Comparison of ENCODE assay signal across 2 cellular contexts in the genomic region with DNA sequence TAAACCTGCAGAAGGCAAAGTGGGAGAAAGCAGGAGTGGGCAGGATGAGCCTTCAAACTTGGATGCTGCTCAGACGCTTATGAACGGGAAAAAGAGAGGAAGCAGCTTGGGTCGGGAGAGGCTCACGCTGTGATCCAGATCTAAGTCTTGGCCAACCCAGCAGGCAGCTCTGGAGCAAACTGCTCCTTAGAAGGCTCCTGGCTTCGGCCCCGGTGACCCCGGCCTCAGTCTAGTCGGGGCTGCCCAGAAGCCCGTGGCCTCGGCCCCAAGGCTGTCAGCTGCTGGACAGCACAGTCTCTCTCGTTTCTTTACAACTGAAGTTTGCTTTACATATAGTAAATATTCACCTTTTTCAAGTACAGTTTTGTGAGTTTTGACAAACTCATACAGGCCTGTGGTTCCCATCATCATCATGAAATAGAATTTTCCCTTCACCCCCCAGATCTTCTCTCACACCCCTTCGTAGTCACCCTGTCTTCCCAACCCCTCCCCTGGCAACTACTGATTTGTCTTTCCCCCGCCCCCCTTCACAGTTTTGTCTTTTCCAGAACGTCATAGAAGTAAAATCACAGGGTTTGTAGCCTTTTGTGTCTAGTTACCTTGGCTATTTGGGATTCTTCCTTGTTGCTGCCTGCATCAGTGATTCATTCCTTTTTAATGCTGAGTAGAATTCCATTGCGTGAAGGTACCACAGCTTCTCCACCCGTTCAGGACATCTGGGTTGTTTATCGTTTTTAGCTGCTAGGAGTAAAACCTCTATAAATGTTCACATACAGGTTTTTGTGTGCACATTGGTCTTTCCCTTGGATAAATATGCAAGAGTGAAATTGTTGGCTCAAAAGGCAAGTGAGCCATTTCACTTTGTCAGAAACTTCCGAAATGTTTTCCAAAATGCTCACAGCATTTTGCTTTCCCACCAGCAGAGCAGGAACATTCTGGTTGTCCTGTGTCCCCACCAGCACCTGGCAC.
A peak's percentile ranks its signal among the peaks of the same experiment; 100 is the strongest.
TF ChIP-seq lines count a peak whose summit lies in the region.

No MANE protein-coding gene starts in this region.

TF ChIP-seq in liver, 16 proteins besides CTCF, POLR2A, EP300 and RAD21:
- TF ChIP-seq, protein P1, sequence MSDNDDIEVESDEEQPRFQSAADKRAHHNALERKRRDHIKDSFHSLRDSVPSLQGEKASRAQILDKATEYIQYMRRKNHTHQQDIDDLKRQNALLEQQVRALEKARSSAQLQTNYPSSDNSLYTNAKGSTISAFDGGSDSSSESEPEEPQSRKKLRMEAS (IDR thresholded peaks at IDR 0.05), result no peak
- TF ChIP-seq REST (IDR thresholded peaks at IDR 0.05) (peak; percentile 71), GABPA (IDR thresholded peaks at IDR 0.05 in 1 of 2, conservative IDR thresholded peaks at IDR 0.05 in 1 of 2) (no peak)

TF ChIP-seq in HepG2, 621 proteins besides CTCF, POLR2A, EP300 and RAD21:
- TF ChIP-seq TFE3 (CRISPR knock-in tag; IDR thresholded peaks at IDR 0.05) (no peak), AKAP8 (CRISPR knock-in tag; IDR thresholded peaks at IDR 0.05) (no peak), ARID5B (CRISPR knock-in tag; IDR thresholded peaks at IDR 0.05) (no peak), ZNF770 (CRISPR knock-in tag; IDR thresholded peaks at IDR 0.05) (no peak)
TF ChIP-seq in HepG2: peak in this region for 0.
